2 cellular contexts compared by ENCODE assay signal in genomic region chr19:7642295-7643046, GRCh38.
TF ChIP-seq lines count a peak whose summit lies in the region.

No MANE protein-coding gene starts in this region.

TF ChIP-seq in GM12891, 5 proteins besides CTCF, POLR2A, EP300 and RAD21:
- no peak for TF ChIP-seq PAX5 (IDR thresholded peaks at IDR 0.05; ENCODE audit: insufficient read depth, low read length, severe bottlenecking)
- TF ChIP-seq POU2F2 (IDR thresholded peaks at IDR 0.05; ENCODE audit: low read depth, low read length) = no peak
- TF ChIP-seq POLR2AphosphoS5 (IDR thresholded peaks at IDR 0.05; ENCODE audit: low read depth, low read length) = no peak
- no peak for TF ChIP-seq TAF1 (IDR thresholded peaks at IDR 0.05; ENCODE audit: low read depth, low read length)
- TF ChIP-seq SPI1 (IDR thresholded peaks at IDR 0.05; ENCODE audit: low read depth, low read length) = no peak

TF ChIP-seq in HepG2, 621 proteins besides CTCF, POLR2A, EP300 and RAD21:
- TF ChIP-seq ZNF44 (CRISPR knock-in tag; IDR thresholded peaks at IDR 0.05) (no peak), AGO2 (optimal IDR thresholded peaks at IDR 0.05; ENCODE audit: low read depth, low read length) (peak; percentile 66), ZNF616 (CRISPR knock-in tag; IDR thresholded peaks at IDR 0.05; ENCODE audit: low read depth) (no peak)
